ENCODE assay signal across 8 cellular contexts in genomic region chr2:202178342-202178958, GRCh38. TPM values are rescaled to one million over a fixed set of nuclear protein-coding genes. Genes with fewer than 3 reads are reported as not detected.
DNase-seq lines count a peak whose midpoint lies in the region; ATAC-seq, FAIRE-seq and TF ChIP-seq lines count a peak whose summit lies in the region.

No MANE protein-coding gene starts in this region.

- H3K9me3 ChIP-seq in CD8-positive, alpha-beta memory T cell (ENCODE audit: low read length) = no peaks in the 10 kb centered on the region
- no peaks in the 10 kb centered on the region for H3K9me3 ChIP-seq in stomach

- no peaks in the 10 kb centered on the region for H3K4me1 Mint-ChIP-seq in CD8-positive, alpha-beta memory T cell
- no peaks in the 10 kb centered on the region for H3K4me1 Mint-ChIP-seq in activated CD4-positive, alpha-beta T cell treated with anti-CD3 and anti-CD28 coated beads, Interleukin-2, amount 10 ng/mL, durations not matched to agents 7 days and 5 days

- H3K27me3 Mint-ChIP-seq in CD8-positive, alpha-beta memory T cell = peaks cover 4 to 13% of the 10 kb centered on the region in 2 donors
- peaks cover 2% of the 10 kb centered on the region for H3K27me3 Mint-ChIP-seq in activated CD4-positive, alpha-beta T cell treated with anti-CD3 and anti-CD28 coated beads, Interleukin-2, amount 10 ng/mL, durations not matched to agents 7 days and 5 days

- peak; percentile 49 for ATAC-seq in HG02588 (IDR thresholded peaks at IDR 0.05; ENCODE audit: unreplicated experiment)

- TF ChIP-seq CTCF in stomach (IDR thresholded peaks at IDR 0.05) = peak in 5 of 7 experiments; percentile 66 to 85 (median 81)

- no peak for TF ChIP-seq POLR2A in stomach (IDR thresholded peaks at IDR 0.05)

- DNase-seq in CD8-positive, alpha-beta memory T cell = peak; percentile 3 to 59 (median 39)
- peak; percentile 39 for DNase-seq in NCI-H526 treated with DMSO at 0.1 percent for 48 hours (lab: John Stamatoyannopoulos, UW)
- peak; percentile 64 for DNase-seq in activated CD4-positive, alpha-beta T cell treated with anti-CD3 and anti-CD28 coated beads, Interleukin-2, amount 10 ng/mL, durations not matched to agents 7 days and 5 days
- peak; percentile 63 for DNase-seq in midbrain (lab: John Stamatoyannopoulos, UW)
- DNase-seq in stomach = peak; percentile 55
- no peak for DNase-seq in NCI-H187 treated with DMSO at 0.1 percent for 48 hours (lab: John Stamatoyannopoulos, UW)

- H3K4me3 Mint-ChIP-seq in CD8-positive, alpha-beta memory T cell = no peak overlapping the region
- no peak overlapping the region for H3K4me3 Mint-ChIP-seq in activated CD4-positive, alpha-beta T cell treated with anti-CD3 and anti-CD28 coated beads, Interleukin-2, amount 10 ng/mL, durations not matched to agents 7 days and 5 days

- CTCF ChIA-PET in CD8-positive, alpha-beta memory T cell (lab: Charles Lee) = interaction anchor here (0.8 to 4.8 kb wide), 7 partner anchors 9 to 327 kb away, joined by 3 to 45 read pairs (median 3); no protein-coding TSS in a partner anchor
- CTCF ChIA-PET in activated CD4-positive, alpha-beta T cell treated with anti-CD3 and anti-CD28 coated beads, Interleukin-2, amount 10 ng/mL, durations not matched to agents 7 days and 5 days (lab: Charles Lee) = interaction anchor here (0.7 to 1.0 kb wide), 3 partner anchors 19 to 318 kb away, joined by 3 to 6 read pairs (median 4); no protein-coding TSS in a partner anchor

- no peaks in the 10 kb centered on the region for H3K36me3 Mint-ChIP-seq in CD8-positive, alpha-beta memory T cell
- no peaks in the 10 kb centered on the region for H3K36me3 Mint-ChIP-seq in activated CD4-positive, alpha-beta T cell treated with anti-CD3 and anti-CD28 coated beads, Interleukin-2, amount 10 ng/mL, durations not matched to agents 7 days and 5 days (ENCODE audit: low read depth)

- no peaks in the 10 kb centered on the region for H3K9me3 Mint-ChIP-seq in CD8-positive, alpha-beta memory T cell
- H3K9me3 Mint-ChIP-seq in activated CD4-positive, alpha-beta T cell treated with anti-CD3 and anti-CD28 coated beads, Interleukin-2, amount 10 ng/mL, durations not matched to agents 7 days and 5 days = no peaks in the 10 kb centered on the region

- POLR2A ChIA-PET in CD8-positive, alpha-beta memory T cell (lab: Charles Lee) = no interaction called here
- POLR2A ChIA-PET in activated CD4-positive, alpha-beta T cell treated with anti-CD3 and anti-CD28 coated beads, Interleukin-2, amount 10 ng/mL, durations not matched to agents 7 days and 5 days (lab: Charles Lee) = no interaction called here

- TF ChIP-seq EP300 in stomach (IDR thresholded peaks at IDR 0.05) = no peak

- no peaks in the 10 kb centered on the region for H3K27me3 ChIP-seq in CD8-positive, alpha-beta memory T cell (ENCODE audit: insufficient read depth, low read length, poor library complexity, severe bottlenecking)
- H3K27me3 ChIP-seq in stomach = no peaks in the 10 kb centered on the region

- H3K27ac Mint-ChIP-seq in CD8-positive, alpha-beta memory T cell = no peak overlapping the region
- no peak overlapping the region for H3K27ac Mint-ChIP-seq in activated CD4-positive, alpha-beta T cell treated with anti-CD3 and anti-CD28 coated beads, Interleukin-2, amount 10 ng/mL, durations not matched to agents 7 days and 5 days

- peak; percentile 62 for FAIRE-seq in endometrium (lab: Jason Lieb, UNC)

- no peak overlapping the region for H3K27ac ChIP-seq in CD8-positive, alpha-beta memory T cell (ENCODE audit: low read depth, low read length)
- no peak overlapping the region for H3K27ac ChIP-seq in stomach

- no peaks in the 10 kb centered on the region for H3K36me3 ChIP-seq in CD8-positive, alpha-beta memory T cell (ENCODE audit: insufficient read depth, low read length)
- no peaks in the 10 kb centered on the region for H3K36me3 ChIP-seq in stomach

- WGBS in stomach, 5 donors = 38 to 50% (median 41%) methylated on average over 7 of the region's 7 CpGs

- H3K4me3 ChIP-seq in CD8-positive, alpha-beta memory T cell (ENCODE audit: low read length) = no peak overlapping the region
- H3K4me3 ChIP-seq in stomach = no peak overlapping the region

- intact Hi-C loops in stomach (cut with DNase I; ENCODE audit: low total_unique reads) = loop anchor here (5.0 kb wide), 1 partner anchor 141 kb away; no protein-coding TSS in a partner anchor

- H3K4me1 ChIP-seq in CD8-positive, alpha-beta memory T cell (ENCODE audit: insufficient read depth, low read length) = no peaks in the 10 kb centered on the region
- H3K4me1 ChIP-seq in stomach = no peaks in the 10 kb centered on the region

RNA-seq across cellular contexts. Expression of gene SUMO1, which starts 59.9 kb away (rescaled TPM):
- total RNA-seq in CD8-positive, alpha-beta memory T cell = 100 to 1,000 TPM; 118 TPM
- 148 TPM for polyA plus RNA-seq in CD8-positive, alpha-beta memory T cell
- total RNA-seq in activated CD4-positive, alpha-beta T cell treated with anti-CD3 and anti-CD28 coated beads, Interleukin-2, amount 10 ng/mL, durations not matched to agents 7 days and 5 days = 100 to 1,000 TPM; 101 to 120 TPM
- 100 to 1,000 TPM in 1 of 5 donors, 10 to 100 TPM in 4; 17.8 to 118 (median 41.4) TPM for total RNA-seq in stomach
- polyA plus RNA-seq in stomach = 100 to 1,000 TPM in 2 of 3 donors, 10 to 100 TPM in 1; 80.3 to 105 (median 101) TPM
